Comparison of ENCODE assay signal across 28 cellular contexts in genomic region chr3:48423241-48423882, GRCh38. TPM values are rescaled to one million over a fixed set of nuclear protein-coding genes. Genes with fewer than 3 reads are reported as not detected.
DNase-seq lines count a peak whose midpoint lies in the region; ATAC-seq, FAIRE-seq and TF ChIP-seq lines count a peak whose summit lies in the region.
"Had no signal": no experiment of that assay in that cellular context is flagged by ENCODE, and none has a peak within 500 bp of the region (broad histone marks: within the 10 kb centered on the region; RNA-seq: fewer than 3 reads in every experiment).

No MANE protein-coding gene starts in this region.

- H3K9me3 ChIP-seq in BLaER1 (no peaks in the 10 kb centered on the region), trophoblast cell (ENCODE audit: insufficient read depth, low read depth, low read length) (peaks cover 2% of the 10 kb centered on the region), pancreas (no peaks in the 10 kb centered on the region)
- H3K9me3 ChIP-seq: left lung, Peyer's patch, SJSA1, stomach had no signal

- H2BK12ac ChIP-seq in trophoblast cell (ENCODE audit: low read length): no peak overlapping the region

- H2AK5ac ChIP-seq in trophoblast cell (ENCODE audit: low read length): no peak overlapping the region

- no peaks in the 10 kb centered on the region for H3K36me3 Mint-ChIP-seq in brain
- no peaks in the 10 kb centered on the region for H3K36me3 Mint-ChIP-seq in activated CD4-positive, alpha-beta memory T cell treated with anti-CD3 and anti-CD28 coated beads for 36 hours
- H3K36me3 Mint-ChIP-seq: activated naive CD4-positive, alpha-beta T cell treated with anti-CD3 and anti-CD28 coated beads, Interleukin-2, amount 50 U/mL, for 72 hours had no signal

- H3K18ac ChIP-seq in trophoblast cell (ENCODE audit: low read length): peak overlapping the region; percentile 9

- peak overlapping the region in 4 of 5 experiments; percentile 25 to 85 (median 39) for H3K27ac Mint-ChIP-seq in brain
- H3K27ac Mint-ChIP-seq in activated CD4-positive, alpha-beta memory T cell treated with anti-CD3 and anti-CD28 coated beads for 36 hours: no peak overlapping the region
- H3K27ac Mint-ChIP-seq: activated CD4-positive, alpha-beta T cell treated with anti-CD3 and anti-CD28 coated beads, Interleukin-2, amount 10 ng/mL, durations not matched to agents 24 days and 14 days; endodermal cell; GM23338 had no signal

- H2BK5ac ChIP-seq in trophoblast cell (ENCODE audit: low read depth, low read length, poor library complexity): no peak overlapping the region

- no peaks in the 10 kb centered on the region for H3K9me3 Mint-ChIP-seq in brain
- H3K9me3 Mint-ChIP-seq in activated CD4-positive, alpha-beta memory T cell treated with anti-CD3 and anti-CD28 coated beads for 36 hours: no peaks in the 10 kb centered on the region
- H3K9me3 Mint-ChIP-seq: activated CD4-positive, alpha-beta T cell treated with anti-CD3 and anti-CD28 coated beads, Interleukin-2, amount 10 ng/mL, durations not matched to agents 24 days and 14 days; activated naive CD4-positive, alpha-beta T cell treated with anti-CD3 and anti-CD28 coated beads, Interleukin-2, amount 50 U/mL, for 72 hours; activated T-helper 17 cell treated with anti-CD3 and anti-CD28 coated beads, Interleukin-2, amount 50 U/mL, for 72 hours; endodermal cell; neural crest cell had no signal

- no peak overlapping the region for H4K91ac ChIP-seq in trophoblast cell (ENCODE audit: low read depth, low read length)

- DNase-seq in hypothalamus (lab: John Stamatoyannopoulos, UW) (peak in 27 of 51 donors; percentile 14 to 71 (median 37)), trophoblast cell (no peak), erythroblast (lab: John Stamatoyannopoulos, UW) (no peak), NCI-H1694 (lab: John Stamatoyannopoulos, UW) (no peak), pancreas (no peak)
- DNase-seq in activated CD4-positive, alpha-beta memory T cell treated with anti-CD3 and anti-CD28 coated beads for 36 hours: no peak
- DNase-seq: activated CD4-positive, alpha-beta T cell treated with anti-CD3 and anti-CD28 coated beads, Interleukin-2, amount 10 ng/mL, durations not matched to agents 24 days and 14 days; Calu3; endodermal cell; MM.1S; NCI-H1436; NCI-H510A; Peyer's patch; retina; stimulated activated CD4-positive, alpha-beta T cell treated with anti-CD3 and anti-CD28 coated beads, Interleukin-12 subunit alpha, Interleukin-12 subunit beta, amount 100 ng/mL, for 4 hours; stomach; T-helper 1 cell had no signal

- H3K36me3 ChIP-seq in BLaER1 (peaks cover 71% of the 10 kb centered on the region), trophoblast cell (ENCODE audit: control insufficient read depth in 1 of 2, insufficient read depth in 2 of 2, low read length in 2 of 2) (peaks cover 57 to 64% of the 10 kb centered on the region in 2 experiments), pancreas (peaks cover 0 to 12% (median 8%) of the 10 kb centered on the region in 3 donors)
- H3K36me3 ChIP-seq: SJSA1 had no signal

- no peak overlapping the region for H4K12ac ChIP-seq in trophoblast cell (ENCODE audit: low read depth, low read length)

- no peak overlapping the region for H3K4me3 Mint-ChIP-seq in brain
- H3K4me3 Mint-ChIP-seq in activated CD4-positive, alpha-beta memory T cell treated with anti-CD3 and anti-CD28 coated beads for 36 hours: no peak overlapping the region
- H3K4me3 Mint-ChIP-seq: activated CD4-positive, alpha-beta T cell treated with anti-CD3 and anti-CD28 coated beads, Interleukin-2, amount 10 ng/mL, durations not matched to agents 24 days and 14 days; activated T-helper 17 cell treated with anti-CD3 and anti-CD28 coated beads, Interleukin-2, amount 50 U/mL, for 72 hours; endodermal cell; GM23338; neural crest cell had no signal

- peak overlapping the region; percentile 98 for H3K4me2 ChIP-seq in BLaER1
- H3K4me2 ChIP-seq in trophoblast cell (ENCODE audit: low read length): no peak overlapping the region
- H3K4me2 ChIP-seq: GM23338 had no signal

- no peak for ATAC-seq in pancreas
- ATAC-seq: activated naive CD4-positive, alpha-beta T cell treated with anti-CD3 and anti-CD28 coated beads, Interleukin-2, amount 50 U/mL, for 72 hours; activated T-helper 17 cell treated with anti-CD3 and anti-CD28 coated beads, Interleukin-2, amount 50 U/mL, for 72 hours; GM23338; left lung had no signal

- no peak overlapping the region for H2BK120ac ChIP-seq in trophoblast cell (ENCODE audit: insufficient read depth, low read length, poor library complexity)

- no peak overlapping the region for H3K23ac ChIP-seq in trophoblast cell (ENCODE audit: low read length)

- no peak for TF ChIP-seq POLR2A in erythroblast (IDR thresholded peaks at IDR 0.05; ENCODE audit: low read length)

- CTCF ChIA-PET in activated CD4-positive, alpha-beta memory T cell treated with anti-CD3 and anti-CD28 coated beads for 36 hours (lab: Charles Lee): interaction anchor here (0.6 to 9.5 kb wide), 4 partner anchors 12 to 150 kb away, joined by 3 to 60 read pairs (median 7); no protein-coding TSS in a partner anchor

- H3K79me1 ChIP-seq in trophoblast cell (ENCODE audit: low read length): no peaks in the 10 kb centered on the region

- no CpG with 5 or more reads among the region's 25 CpGs for WGBS in trophoblast cell (ENCODE audit: extremely low coverage, insufficient coverage, insufficient read length)
- 85 to 86% methylated on average over 25 of the region's 25 CpGs for WGBS in pancreas, 2 donors

- H3K79me2 ChIP-seq in trophoblast cell (ENCODE audit: control insufficient read depth, insufficient read depth, low read length, poor library complexity): peaks cover 18% of the 10 kb centered on the region

- intact Hi-C loops in activated CD4-positive, alpha-beta memory T cell treated with anti-CD3 and anti-CD28 coated beads for 36 hours (cut with micrococcal nuclease): no loop called here
- intact Hi-C loops in pancreas (cut with DNase I): no loop called here

- no peak overlapping the region for H2AFZ ChIP-seq in trophoblast cell (ENCODE audit: insufficient read depth, low read length, poor library complexity)
- H2AFZ ChIP-seq: GM23338 had no signal

- peaks cover 38% of the 10 kb centered on the region for H3K4me1 Mint-ChIP-seq in brain
- no peaks in the 10 kb centered on the region for H3K4me1 Mint-ChIP-seq in activated CD4-positive, alpha-beta memory T cell treated with anti-CD3 and anti-CD28 coated beads for 36 hours (ENCODE audit: low read depth)
- H3K4me1 Mint-ChIP-seq: activated T-helper 17 cell treated with anti-CD3 and anti-CD28 coated beads, Interleukin-2, amount 50 U/mL, for 72 hours had no signal

- H3K9ac ChIP-seq in BLaER1 (peak overlapping the region; percentile 41), trophoblast cell (ENCODE audit: low read length) (no peak overlapping the region)

- H3K14ac ChIP-seq in trophoblast cell (ENCODE audit: low read length): no peak overlapping the region

- H4K8ac ChIP-seq in trophoblast cell (ENCODE audit: low read depth, low read length): no peak overlapping the region

- TF ChIP-seq CTCF in brain (conservative IDR thresholded peaks at IDR 0.05) (no peak), pancreas (IDR thresholded peaks at IDR 0.05) (no peak)

- peaks cover 97% of the 10 kb centered on the region for H4K20me1 ChIP-seq in BLaER1

- H3K27me3 ChIP-seq in BLaER1 (no peaks in the 10 kb centered on the region), trophoblast cell (ENCODE audit: insufficient read depth, low read length) (no peaks in the 10 kb centered on the region), pancreas (no peaks in the 10 kb centered on the region)
- H3K27me3 ChIP-seq: Peyer's patch had no signal

- POLR2A ChIA-PET in activated CD4-positive, alpha-beta memory T cell treated with anti-CD3 and anti-CD28 coated beads for 36 hours (lab: Charles Lee): no interaction called here

- FAIRE-seq in pancreas (lab: Jason Lieb, UNC): no peak
- FAIRE-seq: colon, urothelium cell line had no signal

- H3K27ac ChIP-seq in BLaER1 (peak overlapping the region; percentile 98; the same call in 1 of the 2 replicates), trophoblast cell (ENCODE audit: low read depth, low read length) (no peak overlapping the region), pancreas (no peak overlapping the region)
- H3K27ac ChIP-seq: left lung, Peyer's patch, SJSA1, stomach had no signal

- no peak overlapping the region for H3K4ac ChIP-seq in trophoblast cell (ENCODE audit: low read depth, low read length)

- peaks cover 66% of the 10 kb centered on the region for H3K4me1 ChIP-seq in BLaER1
- H3K4me1 ChIP-seq in trophoblast cell (ENCODE audit: control insufficient read depth in 1 of 2, insufficient read depth in 2 of 2, low read length in 2 of 2): peaks cover 23 to 25% of the 10 kb centered on the region in 2 experiments
- peaks cover 0 to 12% (median 3%) of the 10 kb centered on the region in 3 donors for H3K4me1 ChIP-seq in pancreas
- H3K4me1 ChIP-seq: SJSA1 had no signal

- H3K27me3 Mint-ChIP-seq in brain: no peaks in the 10 kb centered on the region
- H3K27me3 Mint-ChIP-seq in activated CD4-positive, alpha-beta memory T cell treated with anti-CD3 and anti-CD28 coated beads for 36 hours: no peaks in the 10 kb centered on the region
- H3K27me3 Mint-ChIP-seq: activated T-helper 17 cell treated with anti-CD3 and anti-CD28 coated beads, Interleukin-2, amount 50 U/mL, for 72 hours had no signal

- H3K4me3 ChIP-seq in BLaER1: no peak overlapping the region
- no peak overlapping the region for H3K4me3 ChIP-seq in trophoblast cell (ENCODE audit: low read depth, low read length)
- H3K4me3 ChIP-seq in pancreas: no peak overlapping the region
- H3K4me3 ChIP-seq: GM23338, left lung, Peyer's patch, SJSA1, stomach had no signal

RNA-seq across cellular contexts. Expression of gene PLXNB1, which starts 6.5 kb away (rescaled TPM):
- polyA plus RNA-seq in brain (ENCODE audit: insufficient read depth, low read depth, low replicate concordance): 70.1 TPM
- 48.1 and 50.4 TPM in 2 replicates for polyA plus RNA-seq in trophoblast cell (2013)
- 1 to 10 TPM; 3.2 to 3.8 TPM for total RNA-seq in activated CD4-positive, alpha-beta memory T cell treated with anti-CD3 and anti-CD28 coated beads for 36 hours
- total RNA-seq in pancreas: 100 to 1,000 TPM in 1 of 6 donors, 10 to 100 TPM in 5; 47.8 to 103 (median 65.1) TPM
- 100 to 1,000 TPM; 286 to 372 TPM for polyA plus RNA-seq in pancreas

RNA-seq across cellular contexts. Expression of gene CCDC51, which starts 16.6 kb away (rescaled TPM):
- polyA plus RNA-seq in brain (ENCODE audit: insufficient read depth, low read depth, low replicate concordance) (11.4 TPM), pancreas (1 to 10 TPM; 2.5 to 5.8 TPM)
- polyA plus RNA-seq in trophoblast cell (2013): 11.1 and 11.5 TPM in 2 replicates
- total RNA-seq in activated CD4-positive, alpha-beta memory T cell treated with anti-CD3 and anti-CD28 coated beads for 36 hours: 10 to 100 TPM; 24.3 to 24.4 TPM
- total RNA-seq in pancreas: 1 to 10 TPM; 1.6 to 4.3 (median 3.3) TPM

RNA-seq across cellular contexts. Expression of gene TMA7, which starts 16.7 kb away (rescaled TPM):
- polyA plus RNA-seq in brain (ENCODE audit: insufficient read depth, low read depth, low replicate concordance): 232 TPM
- polyA plus RNA-seq in trophoblast cell (2013): 586 and 607 TPM in 2 replicates
- 100 to 1,000 TPM; 318 to 323 TPM for total RNA-seq in activated CD4-positive, alpha-beta memory T cell treated with anti-CD3 and anti-CD28 coated beads for 36 hours
- 10 to 100 TPM; 59.0 to 83.8 (median 68.0) TPM for total RNA-seq in pancreas
- 100 to 1,000 TPM; 278 to 320 TPM for polyA plus RNA-seq in pancreas

RNA-seq across cellular contexts. Expression of gene ATRIP, which starts 23.2 kb away (rescaled TPM):
- 5.9 TPM for polyA plus RNA-seq in brain (ENCODE audit: insufficient read depth, low read depth, low replicate concordance)
- polyA plus RNA-seq in trophoblast cell (2013): 9.1 and 9.8 TPM in 2 replicates
- 10 to 100 TPM; 13.8 to 14.5 TPM for total RNA-seq in activated CD4-positive, alpha-beta memory T cell treated with anti-CD3 and anti-CD28 coated beads for 36 hours
- 1 to 10 TPM; 2.0 to 3.4 (median 2.9) TPM for total RNA-seq in pancreas
- 1 to 10 TPM; 4.3 to 4.8 TPM for polyA plus RNA-seq in pancreas

RNA-seq across cellular contexts. Expression of gene FBXW12, which starts 51.3 kb away (rescaled TPM):
- polyA plus RNA-seq in brain (ENCODE audit: insufficient read depth, low read depth, low replicate concordance) (not detected), pancreas (1 to 10 TPM; 2.7 to 5.6 TPM)
- polyA plus RNA-seq in trophoblast cell (2013): 0.04 TPM in 1 of 2 replicates, not detected in the other
- not detected for total RNA-seq in activated CD4-positive, alpha-beta memory T cell treated with anti-CD3 and anti-CD28 coated beads for 36 hours
- 1 to 10 TPM; 3.3 to 9.6 (median 6.2) TPM for total RNA-seq in pancreas
- total RNA-seq: activated naive CD4-positive, alpha-beta T cell treated with anti-CD3 and anti-CD28 coated beads, Interleukin-2, amount 50 U/mL, for 72 hours; activated T-helper 17 cell treated with anti-CD3 and anti-CD28 coated beads, Interleukin-2, amount 50 U/mL, for 72 hours; Calu3; fibroblast of lung; GM23338; left lung; Peyer's patch; SJSA1; stomach had no signal
- polyA plus RNA-seq: stomach had no signal

Comparison
In these comparisons a context has a peak if more than half of its experiments do, and no peak if none do; other contexts are left out.
1. DNase-seq: peak in hypothalamus (27 of 51); none in trophoblast cell (0 of 2), activated CD4-positive, alpha-beta memory T cell treated with anti-CD3 and anti-CD28 coated beads for 36 hours (single experiment), erythroblast (0 of 2), NCI-H1694 (single experiment) and pancreas (0 of 6).
2. RNA of gene PLXNB1, which starts 6.5 kb away (total RNA-seq): 47.8 to 103 TPM in pancreas; 3.2 to 3.8 TPM in activated CD4-positive, alpha-beta memory T cell treated with anti-CD3 and anti-CD28 coated beads for 36 hours; every median in the first group is over 10 times any median in the second.
3. RNA of gene CCDC51, which starts 16.6 kb away (total RNA-seq): 24.3 to 24.4 TPM in activated CD4-positive, alpha-beta memory T cell treated with anti-CD3 and anti-CD28 coated beads for 36 hours; 1.6 to 4.3 TPM in pancreas; every median in the first group is over 4 times any median in the second.